In the genomic region with DNA sequence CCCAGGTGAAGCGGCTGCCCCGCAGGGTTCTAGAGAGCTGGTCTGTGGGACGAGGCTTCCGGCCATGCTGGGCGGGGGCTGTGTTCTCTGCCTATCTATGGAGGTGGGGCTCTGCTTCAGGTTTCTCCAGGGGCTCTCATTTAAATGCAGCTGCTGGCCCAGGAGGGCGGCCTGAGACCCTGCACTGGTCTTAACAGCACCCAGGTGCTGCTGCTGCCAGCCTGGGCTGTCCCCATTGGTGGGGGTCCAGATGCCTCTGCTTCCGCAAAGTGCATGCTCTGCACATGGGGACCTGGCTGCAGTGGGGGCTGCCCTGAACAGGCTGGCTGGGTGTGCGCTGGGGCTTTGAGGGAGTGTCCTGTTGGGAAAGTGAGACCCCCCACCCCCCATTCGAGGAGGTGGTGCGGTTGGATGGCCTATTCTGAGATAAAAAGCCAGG, we compare ENCODE assay signal across 1 cellular context.
TF ChIP-seq lines count a peak whose summit lies in the region.

No MANE protein-coding gene starts in this region.

TF ChIP-seq in WTC11, 78 proteins besides CTCF, POLR2A, EP300 and RAD21:
- TF ChIP-seq FOXK1 (CRISPR knock-in tag; IDR thresholded peaks at IDR 0.05) (no peak), RELA (CRISPR knock-in tag; IDR thresholded peaks at IDR 0.05; ENCODE audit: borderline replicate concordance) (no peak), MXD4 (CRISPR knock-in tag; IDR thresholded peaks at IDR 0.05; ENCODE audit: borderline replicate concordance) (no peak), ZNF416 (CRISPR knock-in tag; IDR thresholded peaks at IDR 0.05) (no peak), ELF4 (CRISPR knock-in tag; IDR thresholded peaks at IDR 0.05; ENCODE audit: low read depth) (no peak), OVOL2 (CRISPR knock-in tag; IDR thresholded peaks at IDR 0.05; ENCODE audit: borderline replicate concordance) (no peak)
- TF ChIP-seq, protein P1, sequence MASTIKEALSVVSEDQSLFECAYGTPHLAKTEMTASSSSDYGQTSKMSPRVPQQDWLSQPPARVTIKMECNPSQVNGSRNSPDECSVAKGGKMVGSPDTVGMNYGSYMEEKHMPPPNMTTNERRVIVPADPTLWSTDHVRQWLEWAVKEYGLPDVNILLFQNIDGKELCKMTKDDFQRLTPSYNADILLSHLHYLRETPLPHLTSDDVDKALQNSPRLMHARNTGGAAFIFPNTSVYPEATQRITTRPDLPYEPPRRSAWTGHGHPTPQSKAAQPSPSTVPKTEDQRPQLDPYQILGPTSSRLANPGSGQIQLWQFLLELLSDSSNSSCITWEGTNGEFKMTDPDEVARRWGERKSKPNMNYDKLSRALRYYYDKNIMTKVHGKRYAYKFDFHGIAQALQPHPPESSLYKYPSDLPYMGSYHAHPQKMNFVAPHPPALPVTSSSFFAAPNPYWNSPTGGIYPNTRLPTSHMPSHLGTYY (CRISPR knock-in tag; IDR thresholded peaks at IDR 0.05): no peak
- TF ChIP-seq, protein P2, sequence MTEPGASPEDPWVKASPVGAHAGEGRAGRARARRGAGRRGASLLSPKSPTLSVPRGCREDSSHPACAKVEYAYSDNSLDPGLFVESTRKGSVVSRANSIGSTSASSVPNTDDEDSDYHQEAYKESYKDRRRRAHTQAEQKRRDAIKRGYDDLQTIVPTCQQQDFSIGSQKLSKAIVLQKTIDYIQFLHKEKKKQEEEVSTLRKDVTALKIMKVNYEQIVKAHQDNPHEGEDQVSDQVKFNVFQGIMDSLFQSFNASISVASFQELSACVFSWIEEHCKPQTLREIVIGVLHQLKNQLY (CRISPR knock-in tag; IDR thresholded peaks at IDR 0.05): no peak
- TF ChIP-seq, protein P3, sequence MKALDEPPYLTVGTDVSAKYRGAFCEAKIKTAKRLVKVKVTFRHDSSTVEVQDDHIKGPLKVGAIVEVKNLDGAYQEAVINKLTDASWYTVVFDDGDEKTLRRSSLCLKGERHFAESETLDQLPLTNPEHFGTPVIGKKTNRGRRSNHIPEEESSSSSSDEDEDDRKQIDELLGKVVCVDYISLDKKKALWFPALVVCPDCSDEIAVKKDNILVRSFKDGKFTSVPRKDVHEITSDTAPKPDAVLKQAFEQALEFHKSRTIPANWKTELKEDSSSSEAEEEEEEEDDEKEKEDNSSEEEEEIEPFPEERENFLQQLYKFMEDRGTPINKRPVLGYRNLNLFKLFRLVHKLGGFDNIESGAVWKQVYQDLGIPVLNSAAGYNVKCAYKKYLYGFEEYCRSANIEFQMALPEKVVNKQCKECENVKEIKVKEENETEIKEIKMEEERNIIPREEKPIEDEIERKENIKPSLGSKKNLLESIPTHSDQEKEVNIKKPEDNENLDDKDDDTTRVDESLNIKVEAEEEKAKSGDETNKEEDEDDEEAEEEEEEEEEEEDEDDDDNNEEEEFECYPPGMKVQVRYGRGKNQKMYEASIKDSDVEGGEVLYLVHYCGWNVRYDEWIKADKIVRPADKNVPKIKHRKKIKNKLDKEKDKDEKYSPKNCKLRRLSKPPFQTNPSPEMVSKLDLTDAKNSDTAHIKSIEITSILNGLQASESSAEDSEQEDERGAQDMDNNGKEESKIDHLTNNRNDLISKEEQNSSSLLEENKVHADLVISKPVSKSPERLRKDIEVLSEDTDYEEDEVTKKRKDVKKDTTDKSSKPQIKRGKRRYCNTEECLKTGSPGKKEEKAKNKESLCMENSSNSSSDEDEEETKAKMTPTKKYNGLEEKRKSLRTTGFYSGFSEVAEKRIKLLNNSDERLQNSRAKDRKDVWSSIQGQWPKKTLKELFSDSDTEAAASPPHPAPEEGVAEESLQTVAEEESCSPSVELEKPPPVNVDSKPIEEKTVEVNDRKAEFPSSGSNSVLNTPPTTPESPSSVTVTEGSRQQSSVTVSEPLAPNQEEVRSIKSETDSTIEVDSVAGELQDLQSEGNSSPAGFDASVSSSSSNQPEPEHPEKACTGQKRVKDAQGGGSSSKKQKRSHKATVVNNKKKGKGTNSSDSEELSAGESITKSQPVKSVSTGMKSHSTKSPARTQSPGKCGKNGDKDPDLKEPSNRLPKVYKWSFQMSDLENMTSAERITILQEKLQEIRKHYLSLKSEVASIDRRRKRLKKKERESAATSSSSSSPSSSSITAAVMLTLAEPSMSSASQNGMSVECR (CRISPR knock-in tag; IDR thresholded peaks at IDR 0.05; ENCODE audit: borderline replicate concordance): no peak
- TF ChIP-seq, protein P4, sequence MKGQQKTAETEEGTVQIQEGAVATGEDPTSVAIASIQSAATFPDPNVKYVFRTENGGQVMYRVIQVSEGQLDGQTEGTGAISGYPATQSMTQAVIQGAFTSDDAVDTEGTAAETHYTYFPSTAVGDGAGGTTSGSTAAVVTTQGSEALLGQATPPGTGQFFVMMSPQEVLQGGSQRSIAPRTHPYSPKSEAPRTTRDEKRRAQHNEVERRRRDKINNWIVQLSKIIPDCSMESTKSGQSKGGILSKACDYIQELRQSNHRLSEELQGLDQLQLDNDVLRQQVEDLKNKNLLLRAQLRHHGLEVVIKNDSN (CRISPR knock-in tag; IDR thresholded peaks at IDR 0.05): no peak
